In genomic region chr15:66253296-66253642, GRCh38 we compare ENCODE assay signal across 9 cellular contexts. TPM values are rescaled to one million over a fixed set of nuclear protein-coding genes. Genes with fewer than 3 reads are reported as not detected.
DNase-seq lines count a peak whose midpoint lies in the region; ATAC-seq and TF ChIP-seq lines count a peak whose summit lies in the region.
"Had no signal": no experiment of that assay in that cellular context is flagged by ENCODE, and none has a peak within 500 bp of the region (broad histone marks: within the 10 kb centered on the region; RNA-seq: fewer than 3 reads in every experiment).

No MANE protein-coding gene starts in this region.

- H3K9me2 ChIP-seq in SU-DHL-6 (replicated peaks; ENCODE audit: insufficient read depth, low read length): no peaks in the 10 kb centered on the region
- no peaks in the 10 kb centered on the region for H3K9me2 ChIP-seq in hepatocyte (replicated peaks; ENCODE audit: insufficient read depth)

- no peak for TF ChIP-seq CTCF in GM12865 (IDR thresholded peaks at IDR 0.05; ENCODE audit: insufficient read depth, low read depth, low read length, missing control alignments)
- no peak for TF ChIP-seq CTCF in SU-DHL-6 (IDR thresholded peaks at IDR 0.05; ENCODE audit: insufficient read depth, low read length, poor library complexity, severe bottlenecking)
- no peak for TF ChIP-seq CTCF in hepatocyte (IDR thresholded peaks at IDR 0.05; ENCODE audit: poor library complexity)

- DNase-seq in GM12865 (ENCODE audit: low read depth) (no peak), hepatocyte (ENCODE audit: low spot score) (no peak), NCI-H524 (lab: John Stamatoyannopoulos, UW) (no peak)
- DNase-seq: effector CD4-positive, alpha-beta T cell had no signal

- ATAC-seq in HG02938 (IDR thresholded peaks at IDR 0.05; ENCODE audit: unreplicated experiment): no peak
- ATAC-seq in activated CD4-positive, CD25-positive, alpha-beta regulatory T cell treated with anti-CD3 and anti-CD28 coated beads, Interleukin-2, amount 50 U/mL, for 24 hours: no peak
- no peak for ATAC-seq in GM18502 (IDR thresholded peaks at IDR 0.05; ENCODE audit: poor library complexity, unreplicated experiment)

- H3K79me2 ChIP-seq in SU-DHL-6 (ENCODE audit: insufficient read depth, low read length) (no peaks in the 10 kb centered on the region), hepatocyte (no peaks in the 10 kb centered on the region)

- H3K27ac ChIP-seq in SU-DHL-6 (ENCODE audit: low read depth, low read length) (no peak overlapping the region), hepatocyte (no peak overlapping the region), skin epidermis (no peak overlapping the region)

- no peaks in the 10 kb centered on the region for H3F3A ChIP-seq in SU-DHL-6 (ENCODE audit: insufficient read depth)

- peak overlapping the region; percentile 32; the same call in 1 of the 2 replicates for H3K9ac ChIP-seq in SU-DHL-6 (ENCODE audit: low read length)

- no peaks in the 10 kb centered on the region for H3K9me3 ChIP-seq in SU-DHL-6 (ENCODE audit: insufficient read depth, low read length)
- H3K9me3 ChIP-seq in hepatocyte (ENCODE audit: low read depth): no peaks in the 10 kb centered on the region

- peaks cover 22% of the 10 kb centered on the region for H3K4me1 ChIP-seq in hepatocyte (ENCODE audit: insufficient read depth)

- H3K27me3 ChIP-seq in SU-DHL-6 (ENCODE audit: low read length): no peaks in the 10 kb centered on the region; the same call in 1 of the 2 replicates
- H3K27me3 ChIP-seq in hepatocyte: peaks cover 99% of the 10 kb centered on the region

- H3K4me2 ChIP-seq in SU-DHL-6 (ENCODE audit: low read depth, low read length, poor library complexity, severe bottlenecking) (peak overlapping the region; percentile 62), hepatocyte (peak overlapping the region; percentile 99)

- WGBS in hepatocyte (ENCODE audit: low lambda C conversion rate, missing lambda C conversion rate): under 1% methylated on average over 33 of the region's 39 CpGs

- peak overlapping the region; percentile 0 for H2AFZ ChIP-seq in SU-DHL-6 (ENCODE audit: low read depth, low read length, severe bottlenecking)
- peak overlapping the region; percentile 74 for H2AFZ ChIP-seq in hepatocyte

- H3K4me3 ChIP-seq in GM12865 (ENCODE audit: low read depth, low read length) (peak overlapping the region; percentile 21; the same call in 1 of the 2 replicates), SU-DHL-6 (ENCODE audit: insufficient read depth, low read length, poor library complexity, severe bottlenecking) (peak overlapping the region; percentile 40), hepatocyte (peak overlapping the region; percentile 60), skin epidermis (peak overlapping the region; percentile 17 to 48 (median 24))

- H3K36me3 ChIP-seq in SU-DHL-6 (ENCODE audit: low read length) (no peaks in the 10 kb centered on the region), hepatocyte (replicated peaks; ENCODE audit: insufficient read depth, low read depth) (no peaks in the 10 kb centered on the region)

- H4K20me1 ChIP-seq in SU-DHL-6 (ENCODE audit: low read depth, low read length): no peaks in the 10 kb centered on the region
- H4K20me1 ChIP-seq in hepatocyte (ENCODE audit: insufficient read depth, poor library complexity, severe bottlenecking): no peaks in the 10 kb centered on the region

RNA-seq across cellular contexts. Expression of gene MEGF11, which starts 0.3 kb away (rescaled TPM):
- 0.07 and 0.12 TPM in 2 replicates for total RNA-seq in hepatocyte
- 0.25 TPM in 1 of 2 replicates, not detected in the other for polyA plus RNA-seq in hepatocyte

RNA-seq across cellular contexts. Expression of gene DIS3L, which starts 40.1 kb away (rescaled TPM):
- 29.5 and 34.4 TPM in 2 replicates for total RNA-seq in hepatocyte
- 18.6 and 20.3 TPM in 2 replicates for polyA plus RNA-seq in hepatocyte
